In the genomic region with DNA sequence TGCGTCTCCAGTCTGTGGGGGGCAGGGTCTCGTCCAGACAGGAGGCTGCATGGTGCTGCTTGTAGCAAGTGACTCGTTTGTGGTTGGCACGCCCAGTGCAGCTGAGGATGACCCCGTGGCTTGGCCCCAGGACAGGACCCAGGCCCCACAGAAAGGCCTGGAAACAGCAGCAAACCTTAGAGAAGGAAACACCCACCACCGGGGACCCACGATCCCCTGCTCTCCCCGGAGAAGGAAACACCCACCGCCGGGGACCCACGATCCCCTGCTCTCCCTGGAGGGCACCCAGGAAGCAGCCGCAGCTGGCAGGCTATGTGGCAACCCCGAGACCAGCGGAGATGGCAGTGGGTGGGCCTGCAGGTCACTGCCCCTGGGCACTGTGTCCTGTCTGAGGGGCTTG, we compare ENCODE assay signal across 16 cellular contexts. TPM values are rescaled to one million over a fixed set of nuclear protein-coding genes. Genes with fewer than 3 reads are reported as not detected.
DNase-seq lines count a peak whose midpoint lies in the region; ATAC-seq, FAIRE-seq and TF ChIP-seq lines count a peak whose summit lies in the region.
"Had no signal": no experiment of that assay in that cellular context is flagged by ENCODE, and none has a peak within 500 bp of the region (broad histone marks: within the 10 kb centered on the region; RNA-seq: fewer than 3 reads in every experiment).

No MANE protein-coding gene starts in this region.

- H3K9me3 ChIP-seq in right atrium auricular region (no peaks in the 10 kb centered on the region), left ventricle myocardium inferior (replicated peaks) (no peaks in the 10 kb centered on the region), lower lobe of right lung (no peaks in the 10 kb centered on the region)
- H3K9me3 ChIP-seq: A549 had no signal

- no peak overlapping the region for H3K4me3 ChIP-seq in right atrium auricular region
- H3K4me3 ChIP-seq in left ventricle myocardium inferior, result no peak overlapping the region
- H3K4me3 ChIP-seq in lower lobe of right lung, result no peak overlapping the region
- H3K4me3 ChIP-seq: A549, K562 had no signal

- no peak for TF ChIP-seq POLR2A in GM12891 (IDR thresholded peaks at IDR 0.05; ENCODE audit: low read depth, low read length)

- no peak for TF ChIP-seq CTCF in right atrium auricular region (IDR thresholded peaks at IDR 0.05)
- TF ChIP-seq CTCF in left ventricle myocardium inferior (IDR thresholded peaks at IDR 0.05; ENCODE audit: borderline replicate concordance), result no peak
- no peak for TF ChIP-seq CTCF in lower lobe of right lung (IDR thresholded peaks at IDR 0.05)

- no peak for FAIRE-seq in GM12891 (lab: Jason Lieb, UNC)
- FAIRE-seq: A549, K562 had no signal

- peaks cover 23% of the 10 kb centered on the region for H3K36me3 ChIP-seq in right atrium auricular region
- H3K36me3 ChIP-seq in left ventricle myocardium inferior, result peaks cover 20% of the 10 kb centered on the region
- H3K36me3 ChIP-seq in lower lobe of right lung, result peaks cover 21% of the 10 kb centered on the region

- DNase-seq in right atrium auricular region (ENCODE audit: low spot score) (no peak), left ventricle myocardium inferior (no peak), lower lobe of right lung (peak; percentile 25), NOMO-1 treated with DMSO at 0.1 percent for 48 hours (lab: John Stamatoyannopoulos, UW; ENCODE audit: unreplicated experiment) (no peak), GM12891 (ENCODE audit: insufficient read length, low spot score) (no peak)
- DNase-seq: activated CD4-positive, alpha-beta memory T cell treated with anti-CD3 and anti-CD28 coated beads for 36 hours; activated CD8-positive, alpha-beta memory T cell treated with anti-CD3 and anti-CD28 coated beads, Interleukin-2, amount 50 U/mL, for 48 hours; central memory CD4-positive, alpha-beta T cell; left ventricle myocardium superior; NCI-H1436 treated with DMSO at 0.1 percent for 48 hours; nephron progenitor cell had no signal

- H3K27ac ChIP-seq in right atrium auricular region, result peak overlapping the region; percentile 1 to 32
- H3K27ac ChIP-seq in left ventricle myocardium inferior (replicated peaks), result no peak overlapping the region
- peak overlapping the region; percentile 49 for H3K27ac ChIP-seq in angular gyrus (ENCODE audit: low read depth, low read length)
- no peak overlapping the region for H3K27ac ChIP-seq in lower lobe of right lung
- peak overlapping the region; percentile 12 for H3K27ac ChIP-seq in temporal lobe (ENCODE audit: low read depth, low read length)

- H3K4me1 ChIP-seq in right atrium auricular region (peaks cover 0 to 43% of the 10 kb centered on the region in 2 donors), left ventricle myocardium inferior (peaks cover 13% of the 10 kb centered on the region), lower lobe of right lung (peaks cover 10% of the 10 kb centered on the region)

- H3K27me3 ChIP-seq in right atrium auricular region (no peaks in the 10 kb centered on the region), left ventricle myocardium inferior (ENCODE audit: low read depth) (no peaks in the 10 kb centered on the region), lower lobe of right lung (ENCODE audit: low read depth) (no peaks in the 10 kb centered on the region)

- intact Hi-C loops in left ventricle myocardium inferior (cut with micrococcal nuclease), result no loop called here
- intact Hi-C loops in lower lobe of right lung (cut with DNase I), result no loop called here

- ATAC-seq in lower lobe of right lung (no peak), HG03354 (IDR thresholded peaks at IDR 0.05; ENCODE audit: poor library complexity, severe bottlenecking, unreplicated experiment) (no peak)

TF ChIP-seq in GM12891, 5 proteins besides CTCF, POLR2A, EP300 and RAD21:
- TF ChIP-seq PAX5 (IDR thresholded peaks at IDR 0.05; ENCODE audit: insufficient read depth, low read length, severe bottlenecking), result no peak
- no peak for TF ChIP-seq POU2F2 (IDR thresholded peaks at IDR 0.05; ENCODE audit: low read depth, low read length)
- no peak for TF ChIP-seq POLR2AphosphoS5 (IDR thresholded peaks at IDR 0.05; ENCODE audit: low read depth, low read length)
- TF ChIP-seq SPI1 (IDR thresholded peaks at IDR 0.05; ENCODE audit: low read depth, low read length), result no peak
- no peak for TF ChIP-seq TAF1 (IDR thresholded peaks at IDR 0.05; ENCODE audit: low read depth, low read length)

RNA-seq across cellular contexts. Expression of gene C16orf95, which starts 8.3 kb away (rescaled TPM):
- total RNA-seq in right atrium auricular region (1 to 10 TPM in 1 of 2 donors, under 1 TPM in 1; 0.59 to 2.4 TPM), left ventricle myocardium inferior (3.2 TPM), lower lobe of right lung (3.0 TPM), temporal lobe (2.0 TPM)
- polyA plus RNA-seq in GM12891 (2012; ENCODE audit: low read depth, missing spikeins), result 8.9 TPM

RNA-seq across cellular contexts. Expression of gene FBXO31, which starts 58.1 kb away (rescaled TPM):
- total RNA-seq in right atrium auricular region (10 to 100 TPM; 39.3 to 53.1 TPM), left ventricle myocardium inferior (74.5 TPM), lower lobe of right lung (26.2 TPM), temporal lobe (25.3 TPM)
- 15.3 TPM for polyA plus RNA-seq in GM12891 (2012; ENCODE audit: low read depth, missing spikeins)

Comparison
In these comparisons a context has a peak if more than half of its experiments do, and no peak if none do; other contexts are left out.
1. H3K27ac ChIP-seq: peak in right atrium auricular region (2 of 2), angular gyrus (single experiment) and temporal lobe (single experiment); none in left ventricle myocardium inferior (single experiment) and lower lobe of right lung (single experiment).